Comparison of ENCODE assay signal across 1 cellular context in genomic region chr2:223888251-223888650, GRCh38.
TF ChIP-seq lines count a peak whose summit lies in the region.

No MANE protein-coding gene starts in this region.

TF ChIP-seq in IMR-90, 13 proteins besides CTCF, POLR2A, EP300 and RAD21:
- TF ChIP-seq SMC3 (IDR thresholded peaks at IDR 0.05; ENCODE audit: low read depth, low read length) (no peak), ELK1 (IDR thresholded peaks at IDR 0.05; ENCODE audit: borderline replicate concordance, low read depth, low read length) (no peak), CEBPB (IDR thresholded peaks at IDR 0.05; ENCODE audit: low read depth, low read length) (no peak), RFX5 (IDR thresholded peaks at IDR 0.05; ENCODE audit: low read depth, low read length) (no peak), NFE2L2 (IDR thresholded peaks at IDR 0.05; ENCODE audit: low read depth, low read length) (no peak)
